ENCODE assay signal across 19 cellular contexts in the genomic region with DNA sequence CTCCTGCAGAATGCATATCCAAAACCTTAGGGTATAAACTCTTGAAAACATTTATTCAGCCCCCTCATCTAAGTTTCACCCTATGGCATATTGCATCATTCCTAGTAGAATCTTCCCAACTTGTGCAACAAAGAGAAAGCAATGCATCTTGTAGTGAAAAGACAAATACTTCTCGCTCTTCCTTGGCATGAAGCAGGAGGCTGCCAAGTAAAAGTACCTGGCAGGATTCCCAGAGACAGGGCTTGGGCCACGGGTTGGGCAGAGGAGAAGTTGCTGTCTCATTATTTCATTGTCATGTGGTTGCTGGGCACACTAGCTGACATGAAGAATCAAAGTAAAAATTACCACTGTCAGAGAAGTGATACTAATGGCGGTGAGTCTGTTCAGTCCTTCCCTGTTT.
DNase-seq lines count a peak whose midpoint lies in the region; TF ChIP-seq lines count a peak whose summit lies in the region.
"Had no signal": no experiment of that assay in that cellular context is flagged by ENCODE, and none has a peak within 500 bp of the region (broad histone marks: within the 10 kb centered on the region; RNA-seq: fewer than 3 reads in every experiment).

No MANE protein-coding gene starts in this region.

- H3K4me3 ChIP-seq in epithelial cell of esophagus (ENCODE audit: low read length): no peak overlapping the region
- H3K4me3 ChIP-seq: dorsolateral prefrontal cortex, left lung, stomach had no signal

- POLR2A ChIA-PET in activated CD4-positive, alpha-beta memory T cell treated with anti-CD3 and anti-CD28 coated beads for 36 hours (lab: Charles Lee): no interaction called here

- DNase-seq in COLO829 (ENCODE audit: low spot score): peak; percentile 42
- peak; percentile 44 for DNase-seq in NCI-H69 (lab: John Stamatoyannopoulos, UW)
- DNase-seq in epithelial cell of esophagus (ENCODE audit: low read depth): peak; percentile 56
- DNase-seq in medulla oblongata (ENCODE audit: extremely low spot score): peak; percentile 71
- DNase-seq in GM13976 (ENCODE audit: low spot score): no peak
- no peak for DNase-seq in activated CD4-positive, alpha-beta memory T cell treated with anti-CD3 and anti-CD28 coated beads for 36 hours
- no peak for DNase-seq in activated T-cell treated with anti-CD3 and anti-CD28 coated beads for 4 hours
- DNase-seq in mesothelial cell of epicardium (ENCODE audit: low spot score in 2 of 2, unreplicated experiment in 2 of 2): no peak
- DNase-seq: activated CD4-positive, alpha-beta T cell treated with anti-CD3 and anti-CD28 coated beads for 1 hour; activated naive CD4-positive, alpha-beta T cell; BE2C; DMS53; dorsolateral prefrontal cortex; KBM-7; left lung; NCI-H146; NCI-H748 treated with DMSO at 0.1 percent for 48 hours; stomach had no signal

- no peak overlapping the region for H3K4me3 Mint-ChIP-seq in activated CD4-positive, alpha-beta memory T cell treated with anti-CD3 and anti-CD28 coated beads for 36 hours
- no peak overlapping the region for H3K4me3 Mint-ChIP-seq in mesothelial cell of epicardium

- no peaks in the 10 kb centered on the region for H3K4me1 Mint-ChIP-seq in activated CD4-positive, alpha-beta memory T cell treated with anti-CD3 and anti-CD28 coated beads for 36 hours (ENCODE audit: low read depth)
- H3K4me1 Mint-ChIP-seq in mesothelial cell of epicardium: peaks cover 22% of the 10 kb centered on the region

- TF ChIP-seq CTCF in epithelial cell of esophagus (IDR thresholded peaks at IDR 0.05; ENCODE audit: insufficient read depth, low read depth, low read length, missing control alignments) (no peak), GM13976 (IDR thresholded peaks at IDR 0.05; ENCODE audit: borderline replicate concordance, control extremely low read depth, extremely low read depth, insufficient read depth, missing control alignments) (no peak), mesothelial cell of epicardium (IDR thresholded peaks at IDR 0.05; ENCODE audit: unreplicated experiment) (no peak)

- CTCF ChIA-PET in activated CD4-positive, alpha-beta memory T cell treated with anti-CD3 and anti-CD28 coated beads for 36 hours (lab: Charles Lee): no interaction called here

- peaks cover 2% of the 10 kb centered on the region for H3K9me3 Mint-ChIP-seq in activated CD4-positive, alpha-beta memory T cell treated with anti-CD3 and anti-CD28 coated beads for 36 hours
- H3K9me3 Mint-ChIP-seq in mesothelial cell of epicardium: peaks cover 6% of the 10 kb centered on the region

- no peaks in the 10 kb centered on the region for H3K27me3 Mint-ChIP-seq in activated CD4-positive, alpha-beta memory T cell treated with anti-CD3 and anti-CD28 coated beads for 36 hours
- H3K27me3 Mint-ChIP-seq in mesothelial cell of epicardium (ENCODE audit: low read depth): no peaks in the 10 kb centered on the region
- H3K27me3 Mint-ChIP-seq: progenitor cell of endocrine pancreas had no signal

- intact Hi-C loops in activated CD4-positive, alpha-beta memory T cell treated with anti-CD3 and anti-CD28 coated beads for 36 hours (cut with micrococcal nuclease): no loop called here

- in situ Hi-C loops in GM13976 (cut with MboI; ENCODE audit: low sequenced_read_pairs, unreplicated experiment): no loop called here

- no peaks in the 10 kb centered on the region for H3K36me3 Mint-ChIP-seq in activated CD4-positive, alpha-beta memory T cell treated with anti-CD3 and anti-CD28 coated beads for 36 hours
- no peaks in the 10 kb centered on the region for H3K36me3 Mint-ChIP-seq in mesothelial cell of epicardium

- H3K27ac Mint-ChIP-seq in activated CD4-positive, alpha-beta memory T cell treated with anti-CD3 and anti-CD28 coated beads for 36 hours: no peak overlapping the region
- H3K27ac Mint-ChIP-seq in mesothelial cell of epicardium: no peak overlapping the region
- H3K27ac Mint-ChIP-seq: progenitor cell of endocrine pancreas had no signal

Comparison
In these comparisons a context has a peak if more than half of its experiments do, and no peak if none do; other contexts are left out.
1. DNase-seq: peak in COLO829 (single experiment), NCI-H69 (single experiment), epithelial cell of esophagus (single experiment) and medulla oblongata (single experiment); none in GM13976 (single experiment), activated CD4-positive, alpha-beta memory T cell treated with anti-CD3 and anti-CD28 coated beads for 36 hours (single experiment), activated T-cell treated with anti-CD3 and anti-CD28 coated beads for 4 hours (single experiment) and mesothelial cell of epicardium (0 of 2).